Comparison of ENCODE assay signal across 14 cellular contexts in the genomic region with DNA sequence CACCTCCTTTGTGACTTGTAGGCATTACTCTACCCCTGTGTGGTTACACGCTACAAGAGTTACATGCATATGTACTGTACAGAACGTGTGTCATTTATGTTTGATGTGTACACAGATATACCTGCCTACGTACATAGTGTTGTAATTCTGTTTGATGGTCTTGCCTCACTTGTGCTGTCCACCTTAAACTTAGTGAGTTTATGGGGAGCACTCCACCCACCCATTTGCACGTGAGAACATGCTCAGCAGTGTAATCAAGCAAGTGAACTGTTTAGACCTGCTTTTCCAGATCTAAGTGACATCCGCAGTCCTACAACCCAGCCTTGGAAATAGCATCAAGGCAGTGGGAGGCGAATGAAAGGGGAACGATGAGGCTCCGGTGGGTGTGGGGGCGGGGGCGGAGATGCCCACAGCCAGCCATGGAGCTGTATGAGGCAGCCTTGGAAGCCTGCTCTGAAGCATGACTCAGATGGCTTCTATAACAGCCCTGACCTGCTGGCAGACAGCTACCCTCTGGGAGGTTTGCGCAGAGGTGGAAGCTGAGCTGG. TPM values are rescaled to one million over a fixed set of nuclear protein-coding genes. Genes with fewer than 3 reads are reported as not detected.
DNase-seq lines count a peak whose midpoint lies in the region; ATAC-seq and TF ChIP-seq lines count a peak whose summit lies in the region.
"Had no signal": no experiment of that assay in that cellular context is flagged by ENCODE, and none has a peak within 500 bp of the region (broad histone marks: within the 10 kb centered on the region; RNA-seq: fewer than 3 reads in every experiment).

No MANE protein-coding gene starts in this region.

- peaks cover 20 to 47% of the 10 kb centered on the region in 2 experiments for H3K79me1 ChIP-seq in IMR-90 (ENCODE audit: low read depth in 1 of 2, low read length in 2 of 2)
- H3K79me1 ChIP-seq in mesenchymal stem cell (replicated peaks; ENCODE audit: low read length, poor library complexity, severe bottlenecking) = peaks cover 20% of the 10 kb centered on the region

- H3K27me3 Mint-ChIP-seq in central memory CD8-positive, alpha-beta T cell = no peaks in the 10 kb centered on the region
- H3K27me3 Mint-ChIP-seq: activated B cell treated with CpG ODN at 0.5 μM for 24 hours had no signal

- H3K4ac ChIP-seq in IMR-90 (ENCODE audit: low read depth, low read length) = peak overlapping the region; percentile 34
- H3K4ac ChIP-seq in mesenchymal stem cell (ENCODE audit: low read depth in 1 of 2, low read length in 2 of 2) = no peak overlapping the region

- H2BK12ac ChIP-seq in mesenchymal stem cell (ENCODE audit: low read length in 2 of 2) = no peak overlapping the region

- H3K27ac Mint-ChIP-seq in central memory CD8-positive, alpha-beta T cell (ENCODE audit: low read depth) = peak overlapping the region; percentile 68
- H3K27ac Mint-ChIP-seq: activated B cell treated with CpG ODN at 0.5 μM for 24 hours had no signal

- H2BK5ac ChIP-seq in IMR-90 (ENCODE audit: low read depth, low read length, poor library complexity, severe bottlenecking) (peak overlapping the region; percentile 43), mesenchymal stem cell (ENCODE audit: low read depth, low read length, poor library complexity, severe bottlenecking) (no peak overlapping the region)

- dilution Hi-C loops in IMR-90 (cut with HindIII; ENCODE audit: low sequenced_read_pairs, unreplicated experiment) = no loop called here

- H3K4me1 ChIP-seq in IMR-90 (ENCODE audit: control insufficient read depth, insufficient read depth, low read length) = peaks cover 5% of the 10 kb centered on the region
- H3K4me1 ChIP-seq in mesenchymal stem cell (ENCODE audit: control insufficient read depth, insufficient read depth, low read depth, low read length) = peaks cover 4% of the 10 kb centered on the region
- H3K4me1 ChIP-seq: uterus had no signal

- POLR2A ChIA-PET in AG04450 (lab: Yijun Ruan, JAX) = interaction anchor here (0.6 to 1.0 kb wide), 2 partner anchors 31 to 51 kb away, joined by 4 to 13 read pairs; partner anchors contain the start of gene SUFU
- POLR2A ChIA-PET in IMR-90 (lab: Charles Lee; ENCODE audit: unreplicated experiment) = no interaction called here

- H3K27me3 ChIP-seq in AG04450 (ENCODE audit: control insufficient read depth, insufficient read depth, low read length) = no peaks in the 10 kb centered on the region
- H3K27me3 ChIP-seq in IMR-90 (ENCODE audit: control insufficient read depth, insufficient read depth, low read length) = no peaks in the 10 kb centered on the region
- no peaks in the 10 kb centered on the region for H3K27me3 ChIP-seq in mesenchymal stem cell (ENCODE audit: control insufficient read depth in 1 of 2, insufficient read depth in 1 of 2, low read length in 2 of 2)
- H3K27me3 ChIP-seq: uterus had no signal

- H3K56ac ChIP-seq in IMR-90 (ENCODE audit: extremely low read depth, insufficient read depth, low read length) = no peak overlapping the region

- H4K8ac ChIP-seq in IMR-90 (ENCODE audit: low read depth in 2 of 2, low read length in 2 of 2) (peak overlapping the region in 1 of 2 experiments; percentile 51; a peak in 2 of 4 replicates), mesenchymal stem cell (ENCODE audit: low read length) (no peak overlapping the region)

- H3K9me3 Mint-ChIP-seq in central memory CD8-positive, alpha-beta T cell = no peaks in the 10 kb centered on the region
- H3K9me3 Mint-ChIP-seq: activated B cell treated with CpG ODN at 0.5 μM for 24 hours had no signal

- peaks cover 17% of the 10 kb centered on the region for H3K9me1 ChIP-seq in IMR-90 (ENCODE audit: insufficient read depth, low read length)

- H3K4me3 ChIP-seq in AG04450 (ENCODE audit: low read depth, low read length) (no peak overlapping the region), IMR-90 (ENCODE audit: insufficient read depth, low read depth, low read length) (no peak overlapping the region), mesenchymal stem cell (ENCODE audit: insufficient read depth in 1 of 2, low read depth in 1 of 2, low read length in 2 of 2) (peak overlapping the region in 1 of 2 experiments; percentile 11)
- H3K4me3 ChIP-seq: uterus had no signal

- in situ Hi-C loops in IMR-90 (cut with MboI; ENCODE audit: low sequenced_read_pairs) = no loop called here

- peaks cover 7% of the 10 kb centered on the region for H3K36me3 Mint-ChIP-seq in central memory CD8-positive, alpha-beta T cell (ENCODE audit: insufficient read depth)

- H2AK5ac ChIP-seq in IMR-90 (ENCODE audit: low read depth, low read length) (peak overlapping the region; percentile 30), mesenchymal stem cell (ENCODE audit: low read length, severe bottlenecking) (no peak overlapping the region)

- peak overlapping the region; percentile 31; the same call in 1 of the 2 replicates for H3K18ac ChIP-seq in IMR-90 (ENCODE audit: low read depth, low read length)
- peak overlapping the region in 1 of 2 experiments; percentile 13 for H3K18ac ChIP-seq in mesenchymal stem cell (ENCODE audit: low read depth in 1 of 2, low read length in 2 of 2)

- peak; percentile 56 for DNase-seq in AG04450 (ENCODE audit: low read depth, low spot score)
- peak; percentile 88 for DNase-seq in IMR-90
- no peak for DNase-seq in central memory CD8-positive, alpha-beta T cell (ENCODE audit: low spot score in 2 of 2)
- peak; percentile 40 for DNase-seq in mesenchymal stem cell
- no peak for DNase-seq in SW480 (ENCODE audit: low spot score)
- DNase-seq in SK-N-DZ (ENCODE audit: low spot score) = no peak
- no peak for DNase-seq in NCI-H1417 treated with DMSO at 0.1 percent for 48 hours (lab: John Stamatoyannopoulos, UW)
- DNase-seq: activated B cell treated with CpG ODN at 0.5 μM for 24 hours; activated naive CD4-positive, alpha-beta T cell; hippocampal formation; NCI-H1048; OCI-M1 had no signal

- peaks cover 7% of the 10 kb centered on the region for H3K4me1 Mint-ChIP-seq in central memory CD8-positive, alpha-beta T cell
- H3K4me1 Mint-ChIP-seq: activated B cell treated with CpG ODN at 0.5 μM for 24 hours had no signal

- H3K4me3 Mint-ChIP-seq in central memory CD8-positive, alpha-beta T cell = no peak overlapping the region
- H3K4me3 Mint-ChIP-seq: activated B cell treated with CpG ODN at 0.5 μM for 24 hours had no signal

- H3K36me3 ChIP-seq in IMR-90 (ENCODE audit: control insufficient read depth, insufficient read depth, low read length) (peaks cover 3% of the 10 kb centered on the region; the same call in 1 of the 2 replicates), mesenchymal stem cell (ENCODE audit: control insufficient read depth in 1 of 2, insufficient read depth in 2 of 2, low read depth in 1 of 2, low read length in 2 of 2) (peaks cover 9 to 16% of the 10 kb centered on the region in 2 experiments)
- H3K36me3 ChIP-seq: uterus had no signal

- BruUV-seq in IMR-90 (replicated peaks; lab: Mats Ljungman, UMichigan) = no TSS peak

- H2BK120ac ChIP-seq in IMR-90 (ENCODE audit: low read depth, low read length) (no peak overlapping the region), mesenchymal stem cell (ENCODE audit: low read depth, low read length) (no peak overlapping the region)

- no peak overlapping the region for H4K5ac ChIP-seq in IMR-90 (ENCODE audit: low read depth, low read length)

- CTCF ChIA-PET in AG04450 (lab: Charles Lee) (interaction anchor here (1.5 kb wide), 1 partner anchor 53 kb away, joined by 4 read pairs; the partner anchor contains the start of gene ACTR1A), IMR-90 (lab: Yijun Ruan, JAX) (interaction anchor here (0.5 kb wide), 1 partner anchor 52 kb away, joined by 4 read pairs; no protein-coding TSS in a partner anchor)

- H3K9me3 ChIP-seq in AG04450 (ENCODE audit: control insufficient read depth, insufficient read depth, low read length) (no peaks in the 10 kb centered on the region), IMR-90 (ENCODE audit: control insufficient read depth, insufficient read depth, low read length) (no peaks in the 10 kb centered on the region), mesenchymal stem cell (ENCODE audit: control insufficient read depth, low read length) (no peaks in the 10 kb centered on the region)
- H3K9me3 ChIP-seq: uterus had no signal

- no peak for TF ChIP-seq RAD21 in IMR-90 (IDR thresholded peaks at IDR 0.05; ENCODE audit: low read length)

- peaks cover 4% of the 10 kb centered on the region for H4K20me1 ChIP-seq in IMR-90 (ENCODE audit: insufficient read depth, low read length)

- TF ChIP-seq CTCF in AG04450 (IDR thresholded peaks at IDR 0.05; ENCODE audit: low read depth, low read length) (no peak), IMR-90 (conservative IDR thresholded peaks at IDR 0.05; ENCODE audit: low read depth, low read length) (no peak)

- H3K23ac ChIP-seq in IMR-90 (ENCODE audit: low read depth, low read length) = no peak overlapping the region
- peak overlapping the region in 1 of 2 experiments; percentile 34 for H3K23ac ChIP-seq in mesenchymal stem cell (ENCODE audit: low read length in 2 of 2)

- ATAC-seq in IMR-90 (ENCODE audit: low read depth) (peak; percentile 98), GM18867 (IDR thresholded peaks at IDR 0.05; ENCODE audit: unreplicated experiment) (no peak)
- ATAC-seq in central memory CD8-positive, alpha-beta T cell (replicated peaks; ENCODE audit: extremely low read depth, poor library complexity, severe bottlenecking) = no peak

- TF ChIP-seq POLR2A in IMR-90 (IDR thresholded peaks at IDR 0.05; ENCODE audit: low read depth, low read length) = no peak

- H3K27ac ChIP-seq in AG04450 (ENCODE audit: low read depth, low read length) = peak overlapping the region; percentile 59
- no peak overlapping the region for H3K27ac ChIP-seq in IMR-90 (ENCODE audit: insufficient read depth, low read length)
- H3K27ac ChIP-seq in mesenchymal stem cell (ENCODE audit: low read length, poor library complexity, severe bottlenecking) = no peak overlapping the region
- H3K27ac ChIP-seq: uterus had no signal

- peak overlapping the region; percentile 5; the same call in 1 of the 2 replicates for H3K14ac ChIP-seq in IMR-90 (replicated peaks; ENCODE audit: low read depth, low read length)
- H3K14ac ChIP-seq in mesenchymal stem cell (ENCODE audit: low read length in 2 of 2) = peak overlapping the region in 1 of 2 experiments; percentile 19

- H2AFZ ChIP-seq in IMR-90 (replicated peaks; ENCODE audit: low read length, poor library complexity) (peak overlapping the region; percentile 61), mesenchymal stem cell (ENCODE audit: low read depth, low read length) (no peak overlapping the region)

- no peak overlapping the region for H2AK9ac ChIP-seq in IMR-90 (replicated peaks; ENCODE audit: low read depth, low read length, poor library complexity)

- no peak overlapping the region for H4K91ac ChIP-seq in IMR-90 (ENCODE audit: insufficient read depth, low read depth, low read length)
- no peak overlapping the region for H4K91ac ChIP-seq in mesenchymal stem cell (ENCODE audit: low read length)

- H3K4me2 ChIP-seq in IMR-90 (ENCODE audit: low read depth, low read length) (peak overlapping the region; percentile 37; the same call in 1 of the 2 replicates), mesenchymal stem cell (ENCODE audit: low read length, poor library complexity, severe bottlenecking) (no peak overlapping the region)

- H2BK20ac ChIP-seq in IMR-90 (ENCODE audit: low read depth, low read length) = peak overlapping the region; percentile 48; the same call in 1 of the 2 replicates

- intact Hi-C loops in IMR-90 (cut with micrococcal nuclease) = loop anchor here (5.0 kb wide), 1 partner anchor 39 kb away; no protein-coding TSS in a partner anchor

- H3K9ac ChIP-seq in IMR-90 (ENCODE audit: low read depth, low read length) = no peak overlapping the region
- peak overlapping the region; percentile 54 for H3K9ac ChIP-seq in mesenchymal stem cell (ENCODE audit: low read length)

- WGBS in IMR-90 (ENCODE audit: extremely low coverage in 2 of 2, insufficient read length in 1 of 2), 2 experiments = 71% methylated on average over 2 of the region's 11 CpGs; no CpG with 5 or more reads in 1 of the 2 experiments
- 71% methylated on average over 10 of the region's 11 CpGs for WGBS in mesenchymal stem cell

- H2BK15ac ChIP-seq in IMR-90 (ENCODE audit: low read depth, low read length) (no peak overlapping the region), mesenchymal stem cell (ENCODE audit: low read depth, poor library complexity, severe bottlenecking) (no peak overlapping the region)

RNA-seq across cellular contexts. Expression of gene SUFU, which starts 52.1 kb away (rescaled TPM):
- 11.0 and 13.2 TPM in 2 replicates for polyA plus RNA-seq in AG04450 (2011; rRNA removed)
- 18.2 and 23.7 TPM in 2 replicates for polyA minus RNA-seq in AG04450 (2011; rRNA and poly(A)+ RNA removed)
- 2.2 TPM in 2 replicates for total RNA-seq in IMR-90 (2012; rRNA removed)
- polyA plus RNA-seq in IMR-90 (2012; rRNA removed) = 10.0 and 11.0 TPM in 2 replicates
- polyA plus RNA-seq in IMR-90 (2012; cell fraction: cytosol; rRNA removed) = 6.7 and 10.8 TPM in 2 replicates
- 15.7 and 18.1 TPM in 2 replicates for polyA plus RNA-seq in IMR-90 (2012; cell fraction: nucleus; rRNA removed; ENCODE audit: low replicate concordance)
- 11.6 TPM for polyA plus RNA-seq in mesenchymal stem cell (2013, experiment 1 of 2)
- 11.5 TPM for polyA plus RNA-seq in mesenchymal stem cell (2013, experiment 2 of 2)
- 4.9 and 5.4 TPM in 2 replicates for polyA plus RNA-seq in SK-N-DZ (2014; cell fraction: cytosol; rRNA removed)
- polyA plus RNA-seq in SK-N-DZ (2014; cell fraction: nucleus; rRNA removed) = 2.8 and 5.5 TPM in 2 replicates

RNA-seq across cellular contexts. Expression of gene ACTR1A, which starts 53.3 kb away (rescaled TPM):
- 164 and 192 TPM in 2 replicates for polyA plus RNA-seq in AG04450 (2011; rRNA removed)
- 219 and 281 TPM in 2 replicates for polyA minus RNA-seq in AG04450 (2011; rRNA and poly(A)+ RNA removed)
- total RNA-seq in IMR-90 (2012; rRNA removed) = 126 and 157 TPM in 2 replicates
- polyA plus RNA-seq in IMR-90 (2012; rRNA removed) = 142 and 155 TPM in 2 replicates
- 97.3 and 131 TPM in 2 replicates for polyA plus RNA-seq in IMR-90 (2012; cell fraction: cytosol; rRNA removed)
- polyA plus RNA-seq in IMR-90 (2012; cell fraction: nucleus; rRNA removed; ENCODE audit: low replicate concordance) = 83.9 and 84.0 TPM in 2 replicates
- 87.9 TPM for polyA plus RNA-seq in mesenchymal stem cell (2013, experiment 1 of 2)
- 88.7 TPM for polyA plus RNA-seq in mesenchymal stem cell (2013, experiment 2 of 2)
- polyA plus RNA-seq in SK-N-DZ (2014; cell fraction: cytosol; rRNA removed) = 149 and 157 TPM in 2 replicates
- polyA plus RNA-seq in SK-N-DZ (2014; cell fraction: nucleus; rRNA removed) = 83.3 and 95.2 TPM in 2 replicates

Comparison
In these comparisons a context has a peak if more than half of its experiments do, and no peak if none do; other contexts are left out.
1. DNase-seq: peak in AG04450 (single experiment), IMR-90 (single experiment) and mesenchymal stem cell (single experiment); none in central memory CD8-positive, alpha-beta T cell (0 of 2), SW480 (single experiment), SK-N-DZ (single experiment) and NCI-H1417 treated with DMSO at 0.1 percent for 48 hours (single experiment).